8 cellular contexts compared by ENCODE assay signal in genomic region chr5:42583322-42583721, GRCh38.
DNase-seq lines count a peak whose midpoint lies in the region; ATAC-seq and TF ChIP-seq lines count a peak whose summit lies in the region.

No MANE protein-coding gene starts in this region.

- ATAC-seq in HG03159 (IDR thresholded peaks at IDR 0.05; ENCODE audit: unreplicated experiment): peak; percentile 80
- ATAC-seq in gastrocnemius medialis: peak; percentile 23 to 45
- ATAC-seq in HG02970 (IDR thresholded peaks at IDR 0.05; ENCODE audit: low FRiP score, unreplicated experiment): no peak

- H3K36me3 ChIP-seq in hepatocyte (replicated peaks; ENCODE audit: insufficient read depth, low read depth) (no peaks in the 10 kb centered on the region), gastrocnemius medialis (no peaks in the 10 kb centered on the region)

- WGBS in hepatocyte (ENCODE audit: low lambda C conversion rate, missing lambda C conversion rate): 39% methylated on average over 4 of the region's 4 CpGs

- no peaks in the 10 kb centered on the region for H3K79me2 ChIP-seq in hepatocyte

- H3K9me2 ChIP-seq in hepatocyte (replicated peaks; ENCODE audit: insufficient read depth): no peaks in the 10 kb centered on the region

- DNase-seq in AML-193 (lab: John Stamatoyannopoulos, UW) (peak; percentile 7 to 33), NOMO-1 treated with DMSO at 0.1 percent for 48 hours (lab: John Stamatoyannopoulos, UW; ENCODE audit: unreplicated experiment) (peak; percentile 57), astrocyte of the cerebellum (ENCODE audit: low read depth) (peak; percentile 26), hepatocyte (ENCODE audit: low spot score) (peak; percentile 80), gastrocnemius medialis (peak; percentile 53 to 70)

- no peaks in the 10 kb centered on the region for H3K9me3 ChIP-seq in hepatocyte (ENCODE audit: low read depth)
- H3K9me3 ChIP-seq in gastrocnemius medialis: no peaks in the 10 kb centered on the region

- no peak for TF ChIP-seq POLR2A in gastrocnemius medialis (IDR thresholded peaks at IDR 0.05)

- H4K20me1 ChIP-seq in hepatocyte (ENCODE audit: insufficient read depth, poor library complexity, severe bottlenecking): no peaks in the 10 kb centered on the region

- intact Hi-C loops in gastrocnemius medialis (cut with DNase I; ENCODE audit: low total_unique reads): loop anchor here (10.0 kb wide), 1 partner anchor 679 kb away; the partner anchor contains the start of gene RIMOC1

- H2AFZ ChIP-seq in hepatocyte: no peak overlapping the region

- H3K27me3 ChIP-seq in hepatocyte (no peaks in the 10 kb centered on the region), gastrocnemius medialis (no peaks in the 10 kb centered on the region)

- no peak overlapping the region for H3K4me3 ChIP-seq in astrocyte of the cerebellum (ENCODE audit: low read depth, low read length)
- no peak overlapping the region for H3K4me3 ChIP-seq in hepatocyte
- H3K4me3 ChIP-seq in gastrocnemius medialis: no peak overlapping the region

- H3K4me1 ChIP-seq in hepatocyte (ENCODE audit: insufficient read depth) (peaks cover 14% of the 10 kb centered on the region), gastrocnemius medialis (peaks cover 61 to 63% of the 10 kb centered on the region in 2 donors)

- in situ Hi-C loops in astrocyte of the cerebellum (cut with HindIII; ENCODE audit: low sequenced_read_pairs): no loop called here
- in situ Hi-C loops in gastrocnemius medialis (cut with MboI; ENCODE audit: low sequenced_read_pairs in 4 of 4): loop anchor here in 1 of 4 donors (10.0 kb wide), 2 partner anchors 69 to 159 kb away; partner anchors contain the start of gene GHR

- H3K4me2 ChIP-seq in hepatocyte: no peak overlapping the region

- H3K27ac ChIP-seq in hepatocyte: no peak overlapping the region
- H3K27ac ChIP-seq in gastrocnemius medialis: peak overlapping the region; percentile 78 to 84 (median 80)

- TF ChIP-seq CTCF in GM12873 (IDR thresholded peaks at IDR 0.05; ENCODE audit: insufficient read depth, low read depth, low read length, missing control alignments): peak; percentile 77
- TF ChIP-seq CTCF in astrocyte of the cerebellum (IDR thresholded peaks at IDR 0.05; ENCODE audit: low read depth, low read length, missing control alignments): peak; percentile 85
- TF ChIP-seq CTCF in hepatocyte (IDR thresholded peaks at IDR 0.05; ENCODE audit: poor library complexity): peak; percentile 73
- peak; percentile 79 to 87 (median 83) for TF ChIP-seq CTCF in gastrocnemius medialis (IDR thresholded peaks at IDR 0.05 in 4 of 5, conservative IDR thresholded peaks at IDR 0.05 in 1 of 5)

Comparison
In these comparisons a context has a peak if more than half of its experiments do, and no peak if none do; other contexts are left out.
1. DNase-seq: peak in every context shown above with its lines; median percentile 80 in hepatocyte; 62 in gastrocnemius medialis; 57 in NOMO-1 treated with DMSO at 0.1 percent for 48 hours; 26 in astrocyte of the cerebellum; 20 in AML-193.